18 cellular contexts compared by ENCODE assay signal in genomic region chr7:24975647-24976260, GRCh38. TPM values are rescaled to one million over a fixed set of nuclear protein-coding genes. Genes with fewer than 3 reads are reported as not detected.
DNase-seq lines count a peak whose midpoint lies in the region; ATAC-seq and TF ChIP-seq lines count a peak whose summit lies in the region.
"Had no signal": no experiment of that assay in that cellular context is flagged by ENCODE, and none has a peak within 500 bp of the region (broad histone marks: within the 10 kb centered on the region; RNA-seq: fewer than 3 reads in every experiment).

No MANE protein-coding gene starts in this region.

- WGBS in mammary epithelial cell (ENCODE audit: low coverage, missing lambda C conversion rate): 98% methylated on average over 4 of the region's 4 CpGs

- in situ Hi-C loops in mammary epithelial cell (cut with MboI; ENCODE audit: low sequenced_read_pairs in 2 of 2): loop anchor here in 1 of 2 donors (10.0 kb wide), 1 partner anchor 81 kb away; no protein-coding TSS in a partner anchor

- DNase-seq in T-helper 2 cell treated with Interferon-gamma antibody and Interleukin-4, amounts not matched to agents 5 μg/mL and 100 μg/mL, for 36 hours (ENCODE audit: low spot score): no peak
- no peak for DNase-seq in T-helper 2 cell
- no peak for DNase-seq in mammary epithelial cell
- no peak for DNase-seq in CD14-positive monocyte (ENCODE audit: low spot score)
- DNase-seq in C1 segment of cervical spinal cord (lab: John Stamatoyannopoulos, UW): no peak
- DNase-seq: activated CD4-positive, alpha-beta T cell treated with anti-CD3 and anti-CD28 coated beads, Interleukin-2, amount 50 U/mL, for 1 hour; activated CD8-positive, alpha-beta memory T cell treated with anti-CD3 and anti-CD28 coated beads, Interleukin-2, amount 50 U/mL, for 48 hours; activated naive CD4-positive, alpha-beta T cell treated with Interleukin-2 at 50 U/mL for 16 hours; foreskin keratinocyte; Kasumi-1; NCI-H1105 treated with DMSO at 0.1 percent for 48 hours; nucleus accumbens; stimulated activated naive CD8-positive, alpha-beta T cell treated with anti-CD3 and anti-CD28 coated beads, Interleukin-15, Interleukin-2, amounts not matched to agents 100 U/mL and 50 U/mL, for 24 hours; transverse colon had no signal

- no peaks in the 10 kb centered on the region for H3F3A ChIP-seq in OCI-LY1 (ENCODE audit: insufficient read depth, low read length)

- no peaks in the 10 kb centered on the region for H3K9me2 ChIP-seq in OCI-LY1 (ENCODE audit: low read depth, low read length)

- no TSS peak for BruUV-seq in mammary epithelial cell (replicated peaks; lab: Mats Ljungman, UMichigan)

- ATAC-seq in HG02571 (IDR thresholded peaks at IDR 0.05; ENCODE audit: unreplicated experiment): no peak
- ATAC-seq: foreskin keratinocyte; stimulated activated naive CD8-positive, alpha-beta T cell treated with anti-CD3 and anti-CD28 coated beads, Interleukin-15, Interleukin-2, amounts not matched to agents 100 U/mL and 50 U/mL, for 24 hours had no signal

- H4K20me1 ChIP-seq in OCI-LY1 (ENCODE audit: insufficient read depth, low read length) (no peaks in the 10 kb centered on the region), mammary epithelial cell (ENCODE audit: insufficient read depth, low read length) (no peaks in the 10 kb centered on the region)

- dilution Hi-C loops in mammary epithelial cell (cut with HindIII; ENCODE audit: low sequenced_read_pairs): no loop called here

- H3K4me3 ChIP-seq in OCI-LY1 (ENCODE audit: low read depth, low read length, poor library complexity, severe bottlenecking) (peak overlapping the region; percentile 74), mammary epithelial cell (replicated peaks in 1 of 3; ENCODE audit: insufficient read depth in 1 of 3, low read depth in 2 of 3, low read length in 3 of 3) (no peak overlapping the region), parathyroid adenoma (ENCODE audit: low read depth, low read length) (no peak overlapping the region)
- H3K4me3 ChIP-seq: transverse colon had no signal

- H3K27me3 ChIP-seq in OCI-LY1 (ENCODE audit: insufficient read depth, low read length) (no peaks in the 10 kb centered on the region), mammary epithelial cell (ENCODE audit: insufficient read depth, low read length) (no peaks in the 10 kb centered on the region), parathyroid adenoma (ENCODE audit: control insufficient read depth, insufficient read depth, low read length) (no peaks in the 10 kb centered on the region)
- H3K27me3 ChIP-seq: foreskin keratinocyte, transverse colon had no signal

- H3K36me3 ChIP-seq in OCI-LY1 (ENCODE audit: insufficient read depth, low read length) (peaks cover 26% of the 10 kb centered on the region), mammary epithelial cell (ENCODE audit: insufficient read depth, low read length) (no peaks in the 10 kb centered on the region), parathyroid adenoma (ENCODE audit: control insufficient read depth, insufficient read depth, low read length) (no peaks in the 10 kb centered on the region)
- H3K36me3 ChIP-seq: transverse colon had no signal

- peaks cover 60% of the 10 kb centered on the region for H3K4me1 Mint-ChIP-seq in T-helper 2 cell treated with Interferon-gamma antibody and Interleukin-4, amounts not matched to agents 5 μg/mL and 100 μg/mL, for 36 hours (ENCODE audit: low read depth)
- peaks cover 26% of the 10 kb centered on the region for H3K4me1 Mint-ChIP-seq in CD14-positive monocyte

- peak overlapping the region; percentile 10 for H3K27ac ChIP-seq in OCI-LY1 (ENCODE audit: low read depth, low read length, poor library complexity, severe bottlenecking)
- no peak overlapping the region for H3K27ac ChIP-seq in mammary epithelial cell (ENCODE audit: insufficient read depth, low read depth, low read length)
- H3K27ac ChIP-seq in parathyroid adenoma: peak overlapping the region; percentile 34
- H3K27ac ChIP-seq: C4-2B, foreskin keratinocyte, transverse colon had no signal

- no peak overlapping the region for H2AFZ ChIP-seq in OCI-LY1 (ENCODE audit: low read length)
- no peak overlapping the region for H2AFZ ChIP-seq in mammary epithelial cell (ENCODE audit: low read depth, low read length)
- no peak overlapping the region for H2AFZ ChIP-seq in parathyroid adenoma

- H3K9ac ChIP-seq in OCI-LY1 (ENCODE audit: low read length) (peak overlapping the region; percentile 7; the same call in 1 of the 2 replicates), mammary epithelial cell (ENCODE audit: insufficient read depth, low read length) (no peak overlapping the region), parathyroid adenoma (no peak overlapping the region)

- TF ChIP-seq CTCF in OCI-LY1 (IDR thresholded peaks at IDR 0.05; ENCODE audit: low read length) (no peak), mammary epithelial cell (conservative IDR thresholded peaks at IDR 0.05 in 1 of 2, IDR thresholded peaks at IDR 0.05 in 1 of 2; ENCODE audit: extremely low read depth in 1 of 2, insufficient read depth in 1 of 2, low read depth in 1 of 2, low read length in 2 of 2) (no peak), parathyroid adenoma (IDR thresholded peaks at IDR 0.05) (no peak), CD14-positive monocyte (IDR thresholded peaks at IDR 0.05) (no peak)

- H3K4me3 Mint-ChIP-seq in T-helper 2 cell treated with Interferon-gamma antibody and Interleukin-4, amounts not matched to agents 5 μg/mL and 100 μg/mL, for 36 hours: peak overlapping the region; percentile 84
- no peak overlapping the region for H3K4me3 Mint-ChIP-seq in CD14-positive monocyte

- no peaks in the 10 kb centered on the region for H3K27me3 Mint-ChIP-seq in T-helper 2 cell treated with Interferon-gamma antibody and Interleukin-4, amounts not matched to agents 5 μg/mL and 100 μg/mL, for 36 hours (ENCODE audit: low read depth)
- peaks cover 11 to 21% (median 14%) of the 10 kb centered on the region in 3 donors for H3K27me3 Mint-ChIP-seq in CD14-positive monocyte (ENCODE audit: low read depth in 3 of 3)

- no peaks in the 10 kb centered on the region for H3K9me3 ChIP-seq in OCI-LY1 (ENCODE audit: low read length)
- H3K9me3 ChIP-seq in mammary epithelial cell (replicated peaks; ENCODE audit: insufficient read depth, low read length): no peaks in the 10 kb centered on the region
- no peaks in the 10 kb centered on the region for H3K9me3 ChIP-seq in parathyroid adenoma (ENCODE audit: control insufficient read depth, low read length)
- H3K9me3 ChIP-seq: transverse colon had no signal

- intact Hi-C loops in mammary epithelial cell (cut with micrococcal nuclease): no loop called here
- intact Hi-C loops in CD14-positive monocyte (cut with micrococcal nuclease): no loop called here

- no peak overlapping the region for H3K27ac Mint-ChIP-seq in T-helper 2 cell treated with Interferon-gamma antibody and Interleukin-4, amounts not matched to agents 5 μg/mL and 100 μg/mL, for 36 hours
- H3K27ac Mint-ChIP-seq in CD14-positive monocyte: peak overlapping the region in 1 of 7 donors; percentile 8

- no peaks in the 10 kb centered on the region for H3K9me3 Mint-ChIP-seq in T-helper 2 cell treated with Interferon-gamma antibody and Interleukin-4, amounts not matched to agents 5 μg/mL and 100 μg/mL, for 36 hours
- peaks cover 0 to 1% (median 0%) of the 10 kb centered on the region in 7 donors for H3K9me3 Mint-ChIP-seq in CD14-positive monocyte

- H3K4me1 ChIP-seq in OCI-LY1 (ENCODE audit: insufficient read depth, low read length, severe bottlenecking) (peaks cover 80% of the 10 kb centered on the region), mammary epithelial cell (ENCODE audit: insufficient read depth, low read length) (peaks cover 51% of the 10 kb centered on the region), parathyroid adenoma (peaks cover 45% of the 10 kb centered on the region)

- peak overlapping the region; percentile 89 for H3K4me2 ChIP-seq in OCI-LY1 (ENCODE audit: low read length)
- peak overlapping the region; percentile 1 for H3K4me2 ChIP-seq in mammary epithelial cell (ENCODE audit: insufficient read depth, low read depth, low read length)
- no peak overlapping the region for H3K4me2 ChIP-seq in parathyroid adenoma (ENCODE audit: low read length)

- H3K36me3 Mint-ChIP-seq in T-helper 2 cell treated with Interferon-gamma antibody and Interleukin-4, amounts not matched to agents 5 μg/mL and 100 μg/mL, for 36 hours (ENCODE audit: low read depth): peaks cover 41% of the 10 kb centered on the region
- H3K36me3 Mint-ChIP-seq in CD14-positive monocyte: peaks cover 2 to 16% of the 10 kb centered on the region in 2 donors

- H3K79me2 ChIP-seq in OCI-LY1 (ENCODE audit: insufficient read depth, low read length): peaks cover 90% of the 10 kb centered on the region
- peaks cover 91% of the 10 kb centered on the region for H3K79me2 ChIP-seq in mammary epithelial cell (ENCODE audit: insufficient read depth, low read length)
- peaks cover 30% of the 10 kb centered on the region for H3K79me2 ChIP-seq in parathyroid adenoma

- CTCF ChIA-PET in mammary epithelial cell (lab: Charles Lee; ENCODE audit: low non-redundant PET): no interaction called here

RNA-seq across cellular contexts. Expression of gene OSBPL3, which starts 4.2 kb away (rescaled TPM):
- total RNA-seq in mammary epithelial cell: 10 to 100 TPM; 42.7 to 64.8 TPM
- polyA plus RNA-seq in mammary epithelial cell (22.9 TPM), CD14-positive monocyte (1 to 10 TPM; 2.6 to 3.7 TPM)
- 26.3 TPM for polyA minus RNA-seq in mammary epithelial cell
